16 cellular contexts compared by ENCODE assay signal in the genomic region with DNA sequence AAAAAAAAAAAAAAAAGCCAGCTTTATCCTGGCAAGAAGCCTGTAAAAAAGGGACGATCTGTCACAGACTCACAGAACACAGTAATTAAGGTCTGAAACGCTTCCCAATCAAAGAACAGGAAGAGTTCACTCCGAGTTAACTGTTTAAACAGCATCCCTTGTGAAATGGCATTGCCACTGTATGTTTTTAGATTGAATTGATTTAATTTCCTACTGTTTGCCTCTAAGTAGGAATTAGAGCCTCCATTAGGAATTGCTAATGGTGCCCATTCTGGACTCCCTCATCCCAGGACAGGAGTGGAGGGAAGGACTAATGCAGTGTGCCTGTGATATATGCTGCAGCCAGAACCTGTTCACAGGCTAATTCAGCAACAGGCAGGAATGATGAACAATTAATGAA.
A peak's percentile ranks its signal among the peaks of the same experiment; 100 is the strongest.
DNase-seq lines count a peak whose midpoint lies in the region; FAIRE-seq and TF ChIP-seq lines count a peak whose summit lies in the region.
"Had no signal": no experiment of that assay in that cellular context is flagged by ENCODE, and none has a peak within 500 bp of the region (broad histone marks: within the 10 kb centered on the region; RNA-seq: fewer than 3 reads in every experiment).

No MANE protein-coding gene starts in this region.

- no peak for TF ChIP-seq CTCF in D721Med (IDR thresholded peaks at IDR 0.05; ENCODE audit: insufficient read depth, missing control alignments)

- FAIRE-seq in D721Med (lab: Jason Lieb, UNC) = no peak
- FAIRE-seq: GM12878, GM19239 had no signal

- DNase-seq in DMS153 (lab: John Stamatoyannopoulos, UW) (peak; percentile 59), NCI-H1417 (lab: John Stamatoyannopoulos, UW) (peak in 2 of 3 experiments; percentile 44 to 79), NCI-H2227 treated with DMSO at 0.1 percent for 48 hours (lab: John Stamatoyannopoulos, UW) (peak; percentile 4), left kidney (ENCODE audit: low read depth, low spot score) (peak; percentile 9), HK-2 (ENCODE audit: unreplicated experiment) (no peak), D721Med (ENCODE audit: insufficient read length, low spot score) (no peak), NCI-H187 treated with DMSO at 0.1 percent for 48 hours (lab: John Stamatoyannopoulos, UW) (no peak)
- DNase-seq: ACHN, GF-D8, H9, NCI-H1436 treated with DMSO at 0.1 percent for 48 hours, NCI-H510A, SJCRH30, SW 1271 had no signal

Comparison
In these comparisons a context has a peak if more than half of its experiments do, and no peak if none do; other contexts are left out.
1. DNase-seq: peak in DMS153 (single experiment), NCI-H1417 (2 of 3), NCI-H2227 treated with DMSO at 0.1 percent for 48 hours (single experiment) and left kidney (single experiment); none in HK-2 (single experiment), D721Med (single experiment) and NCI-H187 treated with DMSO at 0.1 percent for 48 hours (single experiment).